28 cellular contexts compared by ENCODE assay signal in genomic region chr9:78934880-78935279, GRCh38.
"Had no signal": no experiment of that assay in that cellular context is flagged by ENCODE, and none has a peak within 500 bp of the region (broad histone marks: within the 10 kb centered on the region; RNA-seq: fewer than 3 reads in every experiment).

No MANE protein-coding gene starts in this region.

- H3K36me3 ChIP-seq: esophagus squamous epithelium, gastrocnemius medialis, heart right ventricle, left lung, lower lobe of right lung had no signal

- H3K27me3 ChIP-seq: esophagus squamous epithelium, gastrocnemius medialis, heart right ventricle, left lung had no signal

- H3K27ac Mint-ChIP-seq: dendritic cell treated with granulocyte-macrophage colony-stimulating factor and Interleukin-4, amounts not matched to agents 40 ng/mL and 50 ng/mL, for 4 days; effector memory CD8-positive, alpha-beta T cell; endodermal cell; mesothelial cell of epicardium; naive B cell; naive thymus-derived CD8-positive, alpha-beta T cell had no signal

- H3K9me3 Mint-ChIP-seq: dendritic cell treated with granulocyte-macrophage colony-stimulating factor and Interleukin-4, amounts not matched to agents 40 ng/mL and 50 ng/mL, for 4 days; endodermal cell had no signal

- H3K27me3 Mint-ChIP-seq: dendritic cell treated with granulocyte-macrophage colony-stimulating factor and Interleukin-4, amounts not matched to agents 40 ng/mL and 50 ng/mL, for 4 days; effector memory CD8-positive, alpha-beta T cell had no signal

- H3K27ac ChIP-seq: epithelial cell of prostate, esophagus squamous epithelium, gastrocnemius medialis, heart right ventricle, left lung, lower lobe of right lung had no signal

- DNase-seq: cortex of kidney; effector CD8-positive, alpha-beta T cell; effector memory CD8-positive, alpha-beta T cell; endodermal cell; erythroblast; esophagus squamous epithelium; foreskin fibroblast; foreskin melanocyte; gastrocnemius medialis; glutamatergic neuron; head of caudate nucleus; heart right ventricle; hippocampal formation; left cardiac atrium; left lung; left ventricle myocardium superior; lower lobe of right lung; mesenchymal stem cell; mucosa of descending colon; naive B cell; naive thymus-derived CD8-positive, alpha-beta T cell had no signal

- H3K4me1 ChIP-seq: esophagus squamous epithelium, gastrocnemius medialis, heart right ventricle, left lung, lower lobe of right lung had no signal

- ATAC-seq: effector memory CD8-positive, alpha-beta T cell; esophagus mucosa; gastrocnemius medialis; heart right ventricle; left cardiac atrium; left lung; left ventricle myocardium superior; lower lobe of right lung; mucosa of descending colon; naive thymus-derived CD8-positive, alpha-beta T cell had no signal

- H3K4me3 ChIP-seq: esophagus squamous epithelium, gastrocnemius medialis, heart right ventricle, left lung, lower lobe of right lung, mucosa of descending colon had no signal

- H3K9me3 ChIP-seq: esophagus squamous epithelium, gastrocnemius medialis, left lung, lower lobe of right lung had no signal

- H3K36me3 Mint-ChIP-seq: mesothelial cell of epicardium; naive B cell; naive thymus-derived CD8-positive, alpha-beta T cell had no signal

- H3K4me1 Mint-ChIP-seq: mesothelial cell of epicardium; naive B cell; naive thymus-derived CD8-positive, alpha-beta T cell had no signal

- H3K4me3 Mint-ChIP-seq: dendritic cell treated with granulocyte-macrophage colony-stimulating factor and Interleukin-4, amounts not matched to agents 40 ng/mL and 50 ng/mL, for 4 days; effector memory CD8-positive, alpha-beta T cell; endodermal cell; mesothelial cell of epicardium; naive B cell; naive thymus-derived CD8-positive, alpha-beta T cell had no signal

- FAIRE-seq: endometrium, islet of Langerhans, keratinocyte had no signal
